ENCODE assay signal across 8 cellular contexts in genomic region chr12:110048242-110049027, GRCh38. TPM values are rescaled to one million over a fixed set of nuclear protein-coding genes. Genes with fewer than 3 reads are reported as not detected.
DNase-seq lines count a peak whose midpoint lies in the region; ATAC-seq lines count a peak whose summit lies in the region.

Gene C12orf76 (minus strand): TSS chr12:110048522. CDS start chr12:110048495, 27 bp downstream.

- H2BK120ac ChIP-seq in mesendoderm (ENCODE audit: low read depth, low read length) = no peak within 1 kb of the TSS

- peak; percentile 98 for ATAC-seq in GM21360 (IDR thresholded peaks at IDR 0.05; ENCODE audit: unreplicated experiment)

- H3K27ac ChIP-seq in mesendoderm (ENCODE audit: low read depth, low read length) = no peak within 1 kb of the TSS

- H3K79me1 ChIP-seq in mesendoderm (ENCODE audit: low read length) = peaks cover 4% of the 10 kb centered on the region

- H2BK15ac ChIP-seq in mesendoderm (replicated peaks; ENCODE audit: low read depth) = no peak within 1 kb of the TSS

- DNase-seq in COLO668 (lab: John Stamatoyannopoulos, UW; ENCODE audit: unreplicated experiment) (peak; percentile 95), HT1080 (ENCODE audit: low read depth) (peak; percentile 96), NOMO-1 treated with DMSO at 0.1 percent for 48 hours (lab: John Stamatoyannopoulos, UW; ENCODE audit: unreplicated experiment) (peak; percentile 98), mesendoderm (peak; percentile 95)
- DNase-seq in activated CD8-positive, alpha-beta memory T cell treated with anti-CD3 and anti-CD28 coated beads for 4 hours (ENCODE audit: low read depth in 2 of 2) = peak; percentile 80 to 85
- peak; percentile 76 for DNase-seq in stimulated activated CD8-positive, alpha-beta memory T cell treated with anti-CD3 and anti-CD28 coated beads, Interleukin-15, amount 100 ng/mL, for 1 hour (ENCODE audit: low read depth)

- peaks cover 10% of the 10 kb centered on the region for H3K79me2 ChIP-seq in mesendoderm (ENCODE audit: control insufficient read depth, insufficient read depth, low read length)

- no peaks in the 10 kb centered on the region for H3K27me3 ChIP-seq in endocrine pancreas (ENCODE audit: control insufficient read depth, insufficient read depth, low read length)
- no peaks in the 10 kb centered on the region for H3K27me3 ChIP-seq in mesendoderm (ENCODE audit: insufficient read depth, low read length, poor library complexity)

- WGBS in mesendoderm (ENCODE audit: extremely low coverage, insufficient coverage, low lambda C conversion rate) = 100% methylated on average over 1 of the region's 47 CpGs

- H3K36me3 ChIP-seq in endocrine pancreas (ENCODE audit: control insufficient read depth, insufficient read depth, low read length) (no peaks in the 10 kb centered on the region), mesendoderm (ENCODE audit: control insufficient read depth, insufficient read depth, low read length) (no peaks in the 10 kb centered on the region)

- no peak within 1 kb of the TSS for H2AK5ac ChIP-seq in mesendoderm (ENCODE audit: low read length)

- no peak within 1 kb of the TSS for H2BK5ac ChIP-seq in mesendoderm (ENCODE audit: low read length)

- H3K4me1 ChIP-seq in endocrine pancreas (ENCODE audit: control insufficient read depth, insufficient read depth, low read length) (peaks cover 3% of the 10 kb centered on the region), mesendoderm (ENCODE audit: control insufficient read depth, low read depth, low read length) (no peaks in the 10 kb centered on the region)

- H3K4ac ChIP-seq in mesendoderm (ENCODE audit: low read depth, low read length) = no peak within 1 kb of the TSS

- H3K9me3 ChIP-seq in endocrine pancreas (ENCODE audit: control insufficient read depth, low read length) = no peaks in the 10 kb centered on the region

- H3K4me3 ChIP-seq in endocrine pancreas (ENCODE audit: control insufficient read depth, insufficient read depth, low read length) (peak within 1 kb of the TSS; percentile 94), mesendoderm (ENCODE audit: low read length) (peak within 1 kb of the TSS; percentile 47)

- no peak within 1 kb of the TSS for H3K18ac ChIP-seq in mesendoderm (ENCODE audit: low read length)

- no peak within 1 kb of the TSS for H4K8ac ChIP-seq in mesendoderm (ENCODE audit: low read depth, low read length)

- H3K56ac ChIP-seq in mesendoderm (ENCODE audit: low read length) = peak within 1 kb of the TSS; percentile 84

- H4K5ac ChIP-seq in mesendoderm (ENCODE audit: low read length) = no peak within 1 kb of the TSS

- peak within 1 kb of the TSS; percentile 75 for H3K4me2 ChIP-seq in mesendoderm (ENCODE audit: low read length)

- H3K9ac ChIP-seq in endocrine pancreas (ENCODE audit: control insufficient read depth, insufficient read depth, low read length) (peak within 1 kb of the TSS; percentile 45), mesendoderm (ENCODE audit: low read length) (peak within 1 kb of the TSS; percentile 70)

- H3K23ac ChIP-seq in mesendoderm (ENCODE audit: low read length) = no peak within 1 kb of the TSS

RNA-seq across cellular contexts. Expression of gene C12orf76, which starts in this region (rescaled TPM):
- 5.5 and 10.7 TPM in 2 replicates for total RNA-seq in HT1080 (2014; rRNA removed; shearing (Covaris generic))
- polyA plus RNA-seq in HT1080 (2015; cell fraction: cytosol; rRNA removed) = 20.7 and 22.2 TPM in 2 replicates
- polyA plus RNA-seq in HT1080 (2015; cell fraction: nucleus; rRNA removed) = 18.3 and 22.7 TPM in 2 replicates
- polyA plus RNA-seq in mesendoderm (2013, experiment 1 of 2) = 5.0 TPM
- 5.4 TPM for polyA plus RNA-seq in mesendoderm (2013, experiment 2 of 2)
